In genomic region chr1:45585110-45585426, GRCh38 we compare ENCODE assay signal across 8 cellular contexts. TPM values are rescaled to one million over a fixed set of nuclear protein-coding genes. Genes with fewer than 3 reads are reported as not detected.
DNase-seq lines count a peak whose midpoint lies in the region; ATAC-seq and TF ChIP-seq lines count a peak whose summit lies in the region.

No MANE protein-coding gene starts in this region.

- no peak for TF ChIP-seq RAD21 in SK-N-SH (IDR thresholded peaks at IDR 0.05; ENCODE audit: low read length)

- peaks cover 8% of the 10 kb centered on the region for H3F3A ChIP-seq in SK-N-SH (replicated peaks; ENCODE audit: insufficient read depth)

- ATAC-seq in SK-N-SH treated with all-trans-retinoic acid at 6 μM for 48 hours (no peak), HG03521 (IDR thresholded peaks at IDR 0.05; ENCODE audit: unreplicated experiment) (no peak), GM21786 (IDR thresholded peaks at IDR 0.05; ENCODE audit: unreplicated experiment) (no peak)
- no peak for ATAC-seq in activated naive CD8-positive, alpha-beta T cell treated with anti-CD3 and anti-CD28 coated beads, Interleukin-2, amount 10 ng/mL, durations not matched to agents 7 days and 5 days (ENCODE audit: low read depth)

- peak overlapping the region; percentile 93 for H3K4me3 Mint-ChIP-seq in activated naive CD8-positive, alpha-beta T cell treated with anti-CD3 and anti-CD28 coated beads, Interleukin-2, amount 10 ng/mL, durations not matched to agents 7 days and 5 days

- TF ChIP-seq CTCF in SK-N-SH (IDR thresholded peaks at IDR 0.05) (no peak), kidney epithelial cell (IDR thresholded peaks at IDR 0.05; ENCODE audit: insufficient read depth, low read length, poor library complexity, severe bottlenecking) (no peak)

- peaks cover 25% of the 10 kb centered on the region for H3K4me1 Mint-ChIP-seq in activated naive CD8-positive, alpha-beta T cell treated with anti-CD3 and anti-CD28 coated beads, Interleukin-2, amount 10 ng/mL, durations not matched to agents 7 days and 5 days

- WGBS in SK-N-SH (ENCODE audit: low lambda C conversion rate) = 13% methylated on average over 5 of the region's 5 CpGs

- POLR2A ChIA-PET in SK-N-SH (lab: Yijun Ruan, JAX) = interaction anchor here (1.3 to 4.7 kb wide), 4 partner anchors 34 to 245 kb away, joined by 4 to 32 read pairs (median 14); partner anchors contain the start of genes AKR1A1, GPBP1L1, PRDX1 and TOE1
- POLR2A ChIA-PET in activated naive CD8-positive, alpha-beta T cell treated with anti-CD3 and anti-CD28 coated beads, Interleukin-2, amount 10 ng/mL, durations not matched to agents 7 days and 5 days (lab: Charles Lee) = interaction anchor here (0.7 to 4.6 kb wide), 14 partner anchors 34 to 911 kb away, joined by 3 to 36 read pairs (median 4); partner anchors contain the start of genes AKR1A1, ARMH1, CCDC163 and GPBP1L1

- peak overlapping the region; percentile 86 for H3K27ac Mint-ChIP-seq in activated naive CD8-positive, alpha-beta T cell treated with anti-CD3 and anti-CD28 coated beads, Interleukin-2, amount 10 ng/mL, durations not matched to agents 7 days and 5 days

- H3K9me3 ChIP-seq in SK-N-SH = no peaks in the 10 kb centered on the region

- H3K9ac ChIP-seq in SK-N-SH = peak overlapping the region; percentile 96

- peak overlapping the region; percentile 66 to 90 for H3K27ac ChIP-seq in SK-N-SH (ENCODE audit: low read depth in 2 of 2, low read length in 1 of 2)
- peak overlapping the region; percentile 38 for H3K27ac ChIP-seq in substantia nigra (ENCODE audit: low read depth, low read length, poor library complexity, severe bottlenecking)

- H3K36me3 Mint-ChIP-seq in activated naive CD8-positive, alpha-beta T cell treated with anti-CD3 and anti-CD28 coated beads, Interleukin-2, amount 10 ng/mL, durations not matched to agents 7 days and 5 days = peaks cover 7% of the 10 kb centered on the region

- peaks cover 5 to 9% of the 10 kb centered on the region in 2 experiments; a peak in 3 of 4 replicates for H3K4me1 ChIP-seq in SK-N-SH (ENCODE audit: control insufficient read depth in 1 of 2, insufficient read depth in 2 of 2, low read depth in 1 of 2, low read length in 1 of 2)

- H3K27me3 ChIP-seq in SK-N-SH (ENCODE audit: insufficient read depth) = no peaks in the 10 kb centered on the region
- H3K27me3 ChIP-seq in kidney epithelial cell (ENCODE audit: control insufficient read depth, insufficient read depth, low read length) = no peaks in the 10 kb centered on the region

- peaks cover 53% of the 10 kb centered on the region for H4K20me1 ChIP-seq in SK-N-SH (ENCODE audit: insufficient read depth)

- peak overlapping the region; percentile 76 to 97 for H3K4me3 ChIP-seq in SK-N-SH (ENCODE audit: low read depth in 2 of 2, low read length in 1 of 2)
- H3K4me3 ChIP-seq in kidney epithelial cell (ENCODE audit: low read depth, low read length) = peak overlapping the region; percentile 78

- CTCF ChIA-PET in SK-N-SH (lab: Yijun Ruan, JAX) = interaction anchor here (0.8 kb wide), 1 partner anchor 14 kb away, joined by 3 read pairs; no protein-coding TSS in a partner anchor

- no peak for TF ChIP-seq EP300 in SK-N-SH (IDR thresholded peaks at IDR 0.05; ENCODE audit: borderline replicate concordance in 1 of 2, low read depth in 1 of 2, low read length in 1 of 2)

- H3K36me3 ChIP-seq in SK-N-SH (replicated peaks in 1 of 2; ENCODE audit: control insufficient read depth in 1 of 2, insufficient read depth in 2 of 2, low read length in 1 of 2) (no peaks in the 10 kb centered on the region), kidney epithelial cell (ENCODE audit: control insufficient read depth, insufficient read depth, low read length) (no peaks in the 10 kb centered on the region)

- H3K79me2 ChIP-seq in SK-N-SH (ENCODE audit: insufficient read depth) = peaks cover 59% of the 10 kb centered on the region

- H3K27me3 Mint-ChIP-seq in activated naive CD8-positive, alpha-beta T cell treated with anti-CD3 and anti-CD28 coated beads, Interleukin-2, amount 10 ng/mL, durations not matched to agents 7 days and 5 days = no peaks in the 10 kb centered on the region

- no peaks in the 10 kb centered on the region for H3K9me3 Mint-ChIP-seq in activated naive CD8-positive, alpha-beta T cell treated with anti-CD3 and anti-CD28 coated beads, Interleukin-2, amount 10 ng/mL, durations not matched to agents 7 days and 5 days

- H3K9me2 ChIP-seq in SK-N-SH = no peaks in the 10 kb centered on the region

- H3K4me2 ChIP-seq in SK-N-SH = peak overlapping the region; percentile 96

- no peak overlapping the region for H2AFZ ChIP-seq in SK-N-SH (ENCODE audit: low read depth)

- DNase-seq in SK-N-SH (no peak), kidney epithelial cell (ENCODE audit: low read depth) (no peak), substantia nigra (lab: John Stamatoyannopoulos, UW) (no peak), NCI-H2196 (lab: John Stamatoyannopoulos, UW; ENCODE audit: unreplicated experiment) (no peak)
- no peak for DNase-seq in activated naive CD8-positive, alpha-beta T cell treated with anti-CD3 and anti-CD28 coated beads, Interleukin-2, amount 10 ng/mL, durations not matched to agents 7 days and 5 days

TF ChIP-seq in SK-N-SH, 30 proteins besides CTCF, POLR2A, EP300 and RAD21:
- TF ChIP-seq MXI1 (IDR thresholded peaks at IDR 0.05; ENCODE audit: low read depth, low read length) (peak; percentile 51; the same call in 1 of the 2 replicates), MEF2A (IDR thresholded peaks at IDR 0.05; ENCODE audit: borderline replicate concordance, low read depth) (no peak)
TF ChIP-seq in SK-N-SH: peak in this region for 1.

TF ChIP-seq in SK-N-SH treated with all-trans-retinoic acid at 6 μM for 48 hours, 23 proteins besides CTCF, POLR2A, EP300 and RAD21 (continues in another document):
- no peak for TF ChIP-seq TSHZ2 (CRISPR knock-in tag; IDR thresholded peaks at IDR 0.05)
- TF ChIP-seq BACH2 (CRISPR knock-in tag; IDR thresholded peaks at IDR 0.05; ENCODE audit: borderline replicate concordance) = no peak
- TF ChIP-seq ZNF70 (CRISPR knock-in tag; IDR thresholded peaks at IDR 0.05) = no peak
- no peak for TF ChIP-seq ZFP30 (CRISPR knock-in tag; IDR thresholded peaks at IDR 0.05)
- no peak for TF ChIP-seq POU6F1 (CRISPR knock-in tag; IDR thresholded peaks at IDR 0.05; ENCODE audit: borderline replicate concordance, low read depth)
- TF ChIP-seq TOX (CRISPR knock-in tag; IDR thresholded peaks at IDR 0.05; ENCODE audit: borderline replicate concordance) = no peak
- TF ChIP-seq ESRRG (CRISPR knock-in tag; IDR thresholded peaks at IDR 0.05) = no peak
- TF ChIP-seq CSDC2 (CRISPR knock-in tag; IDR thresholded peaks at IDR 0.05) = no peak

RNA-seq across cellular contexts. Expression of gene NASP, which starts 1.2 kb away (rescaled TPM):
- polyA plus RNA-seq in SK-N-SH (2012; rRNA removed) = 152 and 153 TPM in 2 replicates
- 147 and 148 TPM in 2 replicates for polyA plus RNA-seq in SK-N-SH (2012; cell fraction: cytosol; rRNA removed)
- 145 and 158 TPM in 2 replicates for polyA plus RNA-seq in SK-N-SH (2012; cell fraction: nucleus; rRNA removed)
- total RNA-seq in activated naive CD8-positive, alpha-beta T cell treated with anti-CD3 and anti-CD28 coated beads, Interleukin-2, amount 10 ng/mL, durations not matched to agents 7 days and 5 days = 100 to 1,000 TPM; 184 to 188 TPM
- total RNA-seq in kidney epithelial cell = 41.8 and 45.3 TPM in 2 replicates

RNA-seq across cellular contexts. Expression of gene AKR1A1, which starts 34.4 kb away (rescaled TPM):
- polyA plus RNA-seq in SK-N-SH (2012; rRNA removed) = 156 and 185 TPM in 2 replicates
- 111 and 140 TPM in 2 replicates for polyA plus RNA-seq in SK-N-SH (2012; cell fraction: cytosol; rRNA removed)
- 215 and 220 TPM in 2 replicates for polyA plus RNA-seq in SK-N-SH (2012; cell fraction: nucleus; rRNA removed)
- 100 to 1,000 TPM; 102 to 116 TPM for total RNA-seq in activated naive CD8-positive, alpha-beta T cell treated with anti-CD3 and anti-CD28 coated beads, Interleukin-2, amount 10 ng/mL, durations not matched to agents 7 days and 5 days
- 137 and 158 TPM in 2 replicates for total RNA-seq in kidney epithelial cell

RNA-seq across cellular contexts. Expression of gene CCDC17, which starts 38.8 kb away (rescaled TPM):
- 0.31 and 0.41 TPM in 2 replicates for polyA plus RNA-seq in SK-N-SH (2012; rRNA removed)
- polyA plus RNA-seq in SK-N-SH (2012; cell fraction: cytosol; rRNA removed) = 0.04 and 0.08 TPM in 2 replicates
- 4.5 and 6.3 TPM in 2 replicates for polyA plus RNA-seq in SK-N-SH (2012; cell fraction: nucleus; rRNA removed)
- total RNA-seq in activated naive CD8-positive, alpha-beta T cell treated with anti-CD3 and anti-CD28 coated beads, Interleukin-2, amount 10 ng/mL, durations not matched to agents 7 days and 5 days = 1 to 10 TPM; 4.4 TPM
- total RNA-seq in kidney epithelial cell = 0.33 and 1.3 TPM in 2 replicates
